1 cellular context compared by ENCODE assay signal in the genomic region with DNA sequence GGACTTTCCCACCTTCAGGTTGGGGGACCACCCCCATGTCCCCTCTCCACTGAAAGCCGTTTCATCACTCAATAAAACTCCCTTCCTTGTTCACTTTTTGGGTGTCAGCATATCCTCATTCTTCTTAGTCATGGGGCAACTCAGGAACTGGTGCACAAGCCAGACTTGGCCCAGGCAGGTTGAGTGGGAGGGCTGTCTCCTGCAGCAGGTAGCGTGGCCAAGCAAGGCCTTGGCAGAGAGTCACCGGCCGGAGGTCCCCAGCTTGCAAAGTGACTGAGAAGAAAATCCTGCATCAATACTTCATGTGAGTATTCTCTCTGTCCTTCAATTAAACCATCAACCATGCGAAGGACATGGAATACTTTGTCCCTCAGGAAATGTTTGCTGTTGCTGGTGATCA.
TF ChIP-seq lines count a peak whose summit lies in the region.

No MANE protein-coding gene starts in this region.

TF ChIP-seq in HepG2, 621 proteins besides CTCF, POLR2A, EP300 and RAD21:
- peak; percentile 53 for TF ChIP-seq ZNF501 (CRISPR knock-in tag; IDR thresholded peaks at IDR 0.05)
- no peak for TF ChIP-seq ZSCAN12 (CRISPR knock-in tag; IDR thresholded peaks at IDR 0.05)
